In genomic region chr2:23271230-23271629, GRCh38 we compare ENCODE assay signal across 16 cellular contexts.
"Had no signal": no experiment of that assay in that cellular context is flagged by ENCODE, and none has a peak within 500 bp of the region (broad histone marks: within the 10 kb centered on the region; RNA-seq: fewer than 3 reads in every experiment).

No MANE protein-coding gene starts in this region.

- H3K36me3 ChIP-seq: MG63 had no signal

- H3K4me3 ChIP-seq: MG63 had no signal

- H3K27ac ChIP-seq: RWPE1 had no signal

- H3K27me3 ChIP-seq: MG63 had no signal

- H3K9me3 ChIP-seq: MG63 had no signal

- DNase-seq: KBM-7, MG63, NCI-H1092 treated with DMSO at 0.1 percent for 48 hours, NCI-H1436, NCI-H187, NCI-H2029, NCI-H2081 treated with DMSO at 0.1 percent for 48 hours, NCI-H2171, NCI-H226, NCI-H446, NCI-H510A, NCI-H524 treated with DMSO at 0.1 percent for 48 hours, NCI-H69, NCI-H774, SHP77 had no signal
